26 cellular contexts compared by ENCODE assay signal in genomic region chrX:2427147-2427546, GRCh38.
"Had no signal": no experiment of that assay in that cellular context is flagged by ENCODE, and none has a peak within 500 bp of the region (broad histone marks: within the 10 kb centered on the region; RNA-seq: fewer than 3 reads in every experiment).

No MANE protein-coding gene starts in this region.

- H3K27ac Mint-ChIP-seq: activated CD4-positive, alpha-beta memory T cell treated with anti-CD3 and anti-CD28 coated beads, Interleukin-2, amount 10 ng/mL, durations not matched to agents 7 days and 5 days; activated naive CD4-positive, alpha-beta T cell treated with anti-CD3 and anti-CD28 coated beads, Interleukin-2, amount 50 U/mL, for 24 hours; activated naive CD8-positive, alpha-beta T cell treated with anti-CD3 and anti-CD28 coated beads, Interleukin-2, amount 50 U/mL, for 24 hours; activated T-helper 17 cell treated with anti-CD3 and anti-CD28 coated beads, Interleukin-2, amount 50 U/mL, for 72 hours; nephron; stimulated activated naive B cell treated with anti-CD40 and anti-IgM and Interleukin-4, amounts not matched to agents 10 μg/mL and 1 μg/mL and 100 μg/mL, for 72 hours had no signal

- H3K9me3 ChIP-seq: right atrium auricular region, stomach had no signal

- H3K27me3 ChIP-seq: esophagus muscularis mucosa, left lung, right atrium auricular region, stomach, tibial nerve had no signal

- H3K4me3 Mint-ChIP-seq: activated CD4-positive, alpha-beta memory T cell treated with anti-CD3 and anti-CD28 coated beads, Interleukin-2, amount 10 ng/mL, durations not matched to agents 7 days and 5 days; activated naive CD4-positive, alpha-beta T cell treated with anti-CD3 and anti-CD28 coated beads, Interleukin-2, amount 50 U/mL, for 24 hours; activated naive CD8-positive, alpha-beta T cell treated with anti-CD3 and anti-CD28 coated beads, Interleukin-2, amount 50 U/mL, for 24 hours; activated T-cell treated with anti-CD3 and anti-CD28 coated beads, Interleukin-2, amount 50 U/mL, for 4 hours; activated T-helper 17 cell treated with anti-CD3 and anti-CD28 coated beads, Interleukin-2, amount 50 U/mL, for 72 hours; central memory CD8-positive, alpha-beta T cell; nephron; stimulated activated naive B cell treated with anti-CD40 and anti-IgM and Interleukin-4, amounts not matched to agents 10 μg/mL and 1 μg/mL and 100 μg/mL, for 72 hours had no signal

- H3K4me2 ChIP-seq: smooth muscle cell had no signal

- H3K4me1 ChIP-seq: esophagus muscularis mucosa, right atrium auricular region, stomach, tibial nerve had no signal

- DNase-seq: activated CD4-positive, alpha-beta memory T cell treated with anti-CD3 and anti-CD28 coated beads, Interleukin-2, amount 10 ng/mL, durations not matched to agents 7 days and 5 days; activated CD4-positive, alpha-beta T cell treated with anti-CD3 and anti-CD28 coated beads for 48 hours; activated naive CD8-positive, alpha-beta T cell treated with anti-CD3 and anti-CD28 coated beads, Interleukin-2, amount 50 U/mL, for 24 hours; activated T-cell treated with anti-CD3 and anti-CD28 coated beads, Interleukin-2, amount 50 U/mL, for 4 hours; dermis blood vessel endothelial cell; effector CD4-positive, alpha-beta T cell; left lung; stimulated activated CD4-positive, alpha-beta T cell treated with anti-CD3 and anti-CD28 coated beads, Interleukin-1b, Interleukin-23, amount 100 ng/mL, for 48 hours; stimulated activated CD4-positive, alpha-beta T cell treated with anti-CD3 and anti-CD28 coated beads, Interleukin-4, amount 100 ng/mL, for 4 hours; stimulated activated CD8-positive, alpha-beta memory T cell treated with anti-CD3 and anti-CD28 coated beads, Interleukin-4, amount 100 ng/mL, for 48 hours; stimulated activated naive B cell treated with anti-CD40 and anti-IgM and Interleukin-4, amounts not matched to agents 10 μg/mL and 1 μg/mL and 100 μg/mL, for 72 hours; stomach; T-helper 1 cell had no signal

- FAIRE-seq: bronchial epithelial cell, colon, frontal cortex, islet of Langerhans had no signal

- ATAC-seq: activated naive CD8-positive, alpha-beta T cell treated with anti-CD3 and anti-CD28 coated beads, Interleukin-2, amount 50 U/mL, for 24 hours; activated T-cell treated with anti-CD3 and anti-CD28 coated beads, Interleukin-2, amount 50 U/mL, for 4 hours; activated T-helper 17 cell treated with anti-CD3 and anti-CD28 coated beads, Interleukin-2, amount 50 U/mL, for 72 hours; left lung; stimulated activated naive B cell treated with anti-CD40 and anti-IgM and Interleukin-4, amounts not matched to agents 10 μg/mL and 1 μg/mL and 100 μg/mL, for 72 hours had no signal

- H3K27ac ChIP-seq: esophagus muscularis mucosa, left lung, right atrium auricular region, stomach, tibial nerve had no signal

- H3K9me3 Mint-ChIP-seq: activated naive CD4-positive, alpha-beta T cell treated with anti-CD3 and anti-CD28 coated beads, Interleukin-2, amount 50 U/mL, for 24 hours; activated T-helper 17 cell treated with anti-CD3 and anti-CD28 coated beads, Interleukin-2, amount 50 U/mL, for 72 hours; central memory CD8-positive, alpha-beta T cell had no signal

- H3K27me3 Mint-ChIP-seq: activated CD4-positive, alpha-beta memory T cell treated with anti-CD3 and anti-CD28 coated beads, Interleukin-2, amount 10 ng/mL, durations not matched to agents 7 days and 5 days; activated naive CD4-positive, alpha-beta T cell treated with anti-CD3 and anti-CD28 coated beads, Interleukin-2, amount 50 U/mL, for 24 hours; activated naive CD8-positive, alpha-beta T cell treated with anti-CD3 and anti-CD28 coated beads, Interleukin-2, amount 50 U/mL, for 24 hours; activated T-helper 17 cell treated with anti-CD3 and anti-CD28 coated beads, Interleukin-2, amount 50 U/mL, for 72 hours; central memory CD8-positive, alpha-beta T cell; stimulated activated naive B cell treated with anti-CD40 and anti-IgM and Interleukin-4, amounts not matched to agents 10 μg/mL and 1 μg/mL and 100 μg/mL, for 72 hours had no signal

- H3K4me1 Mint-ChIP-seq: activated CD4-positive, alpha-beta memory T cell treated with anti-CD3 and anti-CD28 coated beads, Interleukin-2, amount 10 ng/mL, durations not matched to agents 7 days and 5 days; activated naive CD4-positive, alpha-beta T cell treated with anti-CD3 and anti-CD28 coated beads, Interleukin-2, amount 50 U/mL, for 24 hours; activated naive CD8-positive, alpha-beta T cell treated with anti-CD3 and anti-CD28 coated beads, Interleukin-2, amount 50 U/mL, for 24 hours; activated T-helper 17 cell treated with anti-CD3 and anti-CD28 coated beads, Interleukin-2, amount 50 U/mL, for 72 hours had no signal

- H3K4me3 ChIP-seq: esophagus muscularis mucosa, left lung, lung, right atrium auricular region, smooth muscle cell, stomach, tibial nerve had no signal
